1 cellular context compared by ENCODE assay signal in the genomic region with DNA sequence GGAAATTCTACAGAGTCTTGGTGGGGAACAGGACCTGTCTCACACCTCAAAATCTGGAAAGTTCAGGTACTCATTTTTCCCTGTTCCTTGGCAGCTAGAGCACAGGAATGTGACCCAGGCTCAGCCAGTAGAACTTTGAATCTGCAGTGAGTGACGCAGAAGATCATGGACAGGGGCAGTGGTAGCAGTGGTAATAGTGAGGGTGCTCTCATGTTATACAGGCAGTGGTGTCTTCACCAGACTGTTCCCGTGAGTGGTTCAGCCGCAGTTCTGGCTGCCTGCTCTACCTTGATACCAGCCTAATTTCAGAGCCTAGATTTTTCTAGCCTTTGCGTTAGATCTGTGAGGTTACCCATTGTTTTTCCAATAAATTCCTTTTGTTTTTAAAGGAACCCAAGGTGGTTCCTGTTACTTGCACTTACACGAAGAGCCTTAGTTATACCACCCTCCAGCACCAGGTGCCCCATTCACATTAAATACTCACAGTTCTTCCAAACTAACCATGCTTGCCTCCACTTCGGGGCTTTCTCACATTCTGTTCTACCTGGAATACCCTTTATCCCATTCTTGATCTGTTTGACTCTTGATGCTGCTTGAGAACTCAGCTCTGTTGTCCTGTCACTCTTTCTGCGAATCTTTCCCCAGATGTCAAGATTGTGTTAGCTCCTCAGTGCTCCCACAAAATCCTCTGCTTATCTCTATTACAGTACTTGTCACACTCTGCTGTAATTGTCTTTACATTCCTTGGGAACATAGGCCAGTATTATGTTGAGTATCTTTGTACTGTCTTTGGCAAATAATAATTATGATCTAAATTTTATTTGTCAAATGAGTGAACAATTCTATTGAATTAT.
TF ChIP-seq lines count a peak whose summit lies in the region.

No MANE protein-coding gene starts in this region.

TF ChIP-seq in HepG2, 621 proteins besides CTCF, POLR2A, EP300 and RAD21:
- no peak for TF ChIP-seq SP2 (CRISPR knock-in tag; IDR thresholded peaks at IDR 0.05)
- TF ChIP-seq ZNF747 (CRISPR knock-in tag; IDR thresholded peaks at IDR 0.05; ENCODE audit: borderline replicate concordance), result no peak
- TF ChIP-seq SP140L (CRISPR knock-in tag; IDR thresholded peaks at IDR 0.05; ENCODE audit: borderline replicate concordance), result no peak
- no peak for TF ChIP-seq RAD51 (IDR thresholded peaks at IDR 0.05; ENCODE audit: borderline replicate concordance)
- no peak for TF ChIP-seq FOXJ3 (CRISPR knock-in tag; IDR thresholded peaks at IDR 0.05; ENCODE audit: borderline replicate concordance)
- TF ChIP-seq, protein P1, sequence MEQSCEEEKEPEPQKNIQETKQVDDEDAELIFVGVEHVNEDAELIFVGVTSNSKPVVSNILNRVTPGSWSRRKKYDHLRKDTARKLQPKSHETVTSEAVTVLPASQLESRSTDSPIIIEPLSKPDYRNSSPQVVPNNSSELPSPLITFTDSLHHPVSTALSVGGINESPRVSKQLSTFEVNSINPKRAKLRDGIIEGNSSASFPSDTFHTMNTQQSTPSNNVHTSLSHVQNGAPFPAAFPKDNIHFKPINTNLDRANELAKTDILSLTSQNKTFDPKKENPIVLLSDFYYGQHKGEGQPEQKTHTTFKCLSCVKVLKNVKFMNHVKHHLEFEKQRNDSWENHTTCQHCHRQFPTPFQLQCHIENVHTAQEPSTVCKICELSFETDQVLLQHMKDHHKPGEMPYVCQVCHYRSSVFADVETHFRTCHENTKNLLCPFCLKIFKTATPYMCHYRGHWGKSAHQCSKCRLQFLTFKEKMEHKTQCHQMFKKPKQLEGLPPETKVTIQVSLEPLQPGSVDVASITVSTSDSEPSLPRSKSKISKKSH (CRISPR knock-in tag; IDR thresholded peaks at IDR 0.05; ENCODE audit: borderline replicate concordance), result no peak
- TF ChIP-seq NFYB (CRISPR knock-in tag; IDR thresholded peaks at IDR 0.05), result no peak
- TF ChIP-seq ZSCAN21 (CRISPR knock-in tag; IDR thresholded peaks at IDR 0.05; ENCODE audit: borderline replicate concordance), result no peak
- no peak for TF ChIP-seq KAT8 (CRISPR knock-in tag; IDR thresholded peaks at IDR 0.05)
- TF ChIP-seq RBM22 (optimal IDR thresholded peaks at IDR 0.05; ENCODE audit: low read length), result no peak
- TF ChIP-seq, protein P2, sequence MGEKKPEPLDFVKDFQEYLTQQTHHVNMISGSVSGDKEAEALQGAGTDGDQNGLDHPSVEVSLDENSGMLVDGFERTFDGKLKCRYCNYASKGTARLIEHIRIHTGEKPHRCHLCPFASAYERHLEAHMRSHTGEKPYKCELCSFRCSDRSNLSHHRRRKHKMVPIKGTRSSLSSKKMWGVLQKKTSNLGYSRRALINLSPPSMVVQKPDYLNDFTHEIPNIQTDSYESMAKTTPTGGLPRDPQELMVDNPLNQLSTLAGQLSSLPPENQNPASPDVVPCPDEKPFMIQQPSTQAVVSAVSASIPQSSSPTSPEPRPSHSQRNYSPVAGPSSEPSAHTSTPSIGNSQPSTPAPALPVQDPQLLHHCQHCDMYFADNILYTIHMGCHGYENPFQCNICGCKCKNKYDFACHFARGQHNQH (CRISPR knock-in tag; IDR thresholded peaks at IDR 0.05), result no peak
- no peak for TF ChIP-seq STAG1 (CRISPR knock-in tag; IDR thresholded peaks at IDR 0.05)
- TF ChIP-seq SUZ12 (IDR thresholded peaks at IDR 0.05; ENCODE audit: low read depth, low read length), result no peak
- TF ChIP-seq, protein P3, sequence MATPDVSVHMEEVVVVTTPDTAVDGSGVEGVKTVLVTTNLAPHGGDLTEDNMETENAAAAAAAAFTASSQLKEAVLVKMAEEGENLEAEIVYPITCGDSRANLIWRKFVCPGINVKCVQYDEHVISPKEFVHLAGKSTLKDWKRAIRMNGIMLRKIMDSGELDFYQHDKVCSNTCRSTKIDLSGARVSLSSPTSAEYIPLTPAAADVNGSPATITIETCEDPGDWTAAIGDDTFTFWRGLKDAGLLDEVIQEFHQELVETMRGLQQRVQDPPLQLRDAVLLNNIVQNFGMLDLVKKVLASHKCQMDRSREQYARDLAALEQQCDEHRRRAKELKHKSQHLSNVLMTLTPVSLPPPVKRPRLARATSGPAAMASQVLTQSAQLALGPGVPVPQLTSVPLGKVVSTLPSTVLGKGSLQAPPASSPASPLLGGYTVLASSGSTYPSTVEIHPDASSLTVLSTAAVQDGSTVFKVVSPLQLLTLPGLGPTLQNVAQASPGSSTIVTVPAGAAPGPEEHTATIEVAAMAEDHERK (CRISPR knock-in tag; IDR thresholded peaks at IDR 0.05; ENCODE audit: low read depth), result no peak
- TF ChIP-seq ZFP36L2 (CRISPR knock-in tag; IDR thresholded peaks at IDR 0.05), result no peak
- no peak for TF ChIP-seq MXI1 (IDR thresholded peaks at IDR 0.05; ENCODE audit: borderline replicate concordance, low read depth, low read length)
- TF ChIP-seq JDP2 (CRISPR knock-in tag; IDR thresholded peaks at IDR 0.05; ENCODE audit: borderline replicate concordance), result no peak
